In genomic region chr2:127649684-127650040, GRCh38 we compare ENCODE assay signal across 8 cellular contexts. TPM values are rescaled to one million over a fixed set of nuclear protein-coding genes. Genes with fewer than 3 reads are reported as not detected.
DNase-seq lines count a peak whose midpoint lies in the region; ATAC-seq and TF ChIP-seq lines count a peak whose summit lies in the region.

No MANE protein-coding gene starts in this region.

- TF ChIP-seq CTCF in Caco-2 (IDR thresholded peaks at IDR 0.05; ENCODE audit: insufficient read depth in 1 of 2, low read depth in 1 of 2, low read length in 1 of 2, severe bottlenecking in 1 of 2, unreplicated experiment in 1 of 2) (peak; percentile 82 to 86), heart right ventricle (IDR thresholded peaks at IDR 0.05) (peak; percentile 85 to 93 (median 89)), uterus (IDR thresholded peaks at IDR 0.05) (peak; percentile 63 to 81 (median 72))

- intact Hi-C loops in Caco-2 (cut with micrococcal nuclease; ENCODE audit: unreplicated experiment) (loop anchor here (1.0 to 2.0 kb wide), 4 partner anchors 26 to 453 kb away; partner anchors contain the start of genes IWS1 and LIMS2), heart right ventricle (cut with DNase I) (loop anchor here in 5 of 10 donors (1.0 to 10.0 kb wide), 4 partner anchors 45 to 125 kb away; partner anchors contain the start of gene IWS1 (in 1 of the 5)), uterus (cut with DNase I; ENCODE audit: low total_unique reads) (no loop called here)

- POLR2A ChIA-PET in Caco-2 (lab: Charles Lee) (interaction anchor here (1.5 kb wide), 1 partner anchor 123 kb away, joined by 4 read pairs; the partner anchor contains the start of gene IWS1), T-cell (lab: Charles Lee) (no interaction called here)

- H3K27ac ChIP-seq in heart right ventricle (peak overlapping the region; percentile 42 to 95 (median 83)), uterus (peak overlapping the region; percentile 48 to 51)

- H3K36me3 Mint-ChIP-seq in Caco-2 (ENCODE audit: insufficient read depth, unreplicated experiment), result no peaks in the 10 kb centered on the region
- H3K36me3 Mint-ChIP-seq in T-cell, result no peaks in the 10 kb centered on the region

- H3K9me3 Mint-ChIP-seq in Caco-2 (ENCODE audit: unreplicated experiment) (no peaks in the 10 kb centered on the region), T-cell (no peaks in the 10 kb centered on the region)

- H3K27me3 Mint-ChIP-seq in Caco-2 (ENCODE audit: insufficient read depth, unreplicated experiment) (no peaks in the 10 kb centered on the region), T-cell (peaks cover 0 to 3% of the 10 kb centered on the region in 2 donors)

- DNase-seq in Caco-2 (peak; percentile 87 to 90), NCI-H1048 (lab: John Stamatoyannopoulos, UW) (peak; percentile 24), T-cell (peak; percentile 45 to 91 (median 77)), adipocyte (ENCODE audit: low read depth) (peak; percentile 96), heart right ventricle (peak; percentile 76 to 88), putamen (ENCODE audit: low spot score) (peak; percentile 79), uterus (peak; percentile 69 to 85)

- no peaks in the 10 kb centered on the region for H3K27me3 ChIP-seq in Caco-2 (replicated peaks; ENCODE audit: control insufficient read depth, insufficient read depth, low read length)
- H3K27me3 ChIP-seq in adipocyte (replicated peaks; ENCODE audit: control insufficient read depth, insufficient read depth, low read length), result no peaks in the 10 kb centered on the region
- no peaks in the 10 kb centered on the region for H3K27me3 ChIP-seq in heart right ventricle
- H3K27me3 ChIP-seq in uterus, result no peaks in the 10 kb centered on the region

- H3K4me1 ChIP-seq in Caco-2 (peaks cover 11% of the 10 kb centered on the region), adipocyte (ENCODE audit: control insufficient read depth, insufficient read depth, low read length) (peaks cover 14% of the 10 kb centered on the region), heart right ventricle (peaks cover 66 to 98% (median 86%) of the 10 kb centered on the region in 9 donors), uterus (peaks cover 0 to 20% of the 10 kb centered on the region in 2 donors)

- no peak overlapping the region for H3K4me3 Mint-ChIP-seq in Caco-2 (ENCODE audit: unreplicated experiment)
- peak overlapping the region in 2 of 3 donors; percentile 44 to 72 for H3K4me3 Mint-ChIP-seq in T-cell

- H3K4me1 Mint-ChIP-seq in Caco-2 (ENCODE audit: low read depth, unreplicated experiment) (no peaks in the 10 kb centered on the region), T-cell (peaks cover 12 to 28% (median 25%) of the 10 kb centered on the region in 3 donors)

- ATAC-seq in GM21723 (IDR thresholded peaks at IDR 0.05; ENCODE audit: unreplicated experiment), result peak; percentile 78
- peak; percentile 75 to 83 (median 79) for ATAC-seq in T-cell (replicated peaks in 1 of 4)
- ATAC-seq in heart right ventricle, result peak; percentile 0 to 51 (median 31)

- H3K4me3 ChIP-seq in Caco-2 (ENCODE audit: low read depth, low read length) (no peak overlapping the region), adipocyte (ENCODE audit: low read length) (no peak overlapping the region), heart right ventricle (no peak overlapping the region), uterus (no peak overlapping the region)

- H3K27ac Mint-ChIP-seq in Caco-2 (ENCODE audit: unreplicated experiment) (no peak overlapping the region), T-cell (peak overlapping the region; percentile 78 to 91)

- peak overlapping the region; percentile 60 for H3K9ac ChIP-seq in adipocyte (ENCODE audit: low read length)

- H3K36me3 ChIP-seq in Caco-2 (ENCODE audit: control insufficient read depth, insufficient read depth, low read length) (no peaks in the 10 kb centered on the region), adipocyte (ENCODE audit: control insufficient read depth, insufficient read depth, low read length, severe bottlenecking) (peaks cover 3% of the 10 kb centered on the region), heart right ventricle (peaks cover 0 to 47% (median 3%) of the 10 kb centered on the region in 9 donors), uterus (no peaks in the 10 kb centered on the region)

- H3K9me3 ChIP-seq in Caco-2, result no peaks in the 10 kb centered on the region
- H3K9me3 ChIP-seq in adipocyte (ENCODE audit: control insufficient read depth, low read length), result no peaks in the 10 kb centered on the region
- no peaks in the 10 kb centered on the region for H3K9me3 ChIP-seq in heart right ventricle
- no peaks in the 10 kb centered on the region for H3K9me3 ChIP-seq in uterus

- CTCF ChIA-PET in Caco-2 (lab: Charles Lee) (interaction anchor here (0.8 to 2.5 kb wide), 7 partner anchors 11 to 453 kb away, joined by 3 to 43 read pairs (median 4); partner anchors contain the start of gene LIMS2), T-cell (lab: Charles Lee) (interaction anchor here (0.6 to 5.2 kb wide), 5 partner anchors 10 to 157 kb away, joined by 4 to 39 read pairs (median 5); no protein-coding TSS in a partner anchor)

- WGBS in heart right ventricle, 2 donors, result 12 to 19% methylated on average over 7 of the region's 7 CpGs

- TF ChIP-seq POLR2A in uterus (IDR thresholded peaks at IDR 0.05), result no peak

- BruUV-seq in Caco-2 (replicated peaks; lab: Mats Ljungman, UMichigan), result no TSS peak

RNA-seq across cellular contexts. Expression of gene GPR17, which starts 3.7 kb away (rescaled TPM):
- not detected in 2 replicates for total RNA-seq in Caco-2 (2022)
- total RNA-seq in T-cell, result not detected
- total RNA-seq in heart right ventricle, result under 1 TPM in 6 of 10 donors, not detected in 4; 0.22 to 0.59 (median 0.46) TPM
- polyA plus RNA-seq in heart right ventricle, result 10 to 100 TPM in 1 of 2 donors, under 1 TPM in 1; 0.28 to 16.5 TPM
- total RNA-seq in uterus, result under 1 TPM in 1 of 4 donors, not detected in 3; 0.41 TPM

RNA-seq across cellular contexts. Expression of gene LIMS2, which starts 25.7 kb away (rescaled TPM):
- total RNA-seq in Caco-2 (2022), result 9.6 and 10.0 TPM in 2 replicates
- total RNA-seq in T-cell, result 10 to 100 TPM in 3 of 5 donors, 1 to 10 TPM in 2; 8.4 to 14.8 (median 10.3) TPM
- total RNA-seq in heart right ventricle, result 100 to 1,000 TPM; 150 to 285 (median 160) TPM
- polyA plus RNA-seq in heart right ventricle, result 100 to 1,000 TPM; 148 to 687 TPM
- 100 to 1,000 TPM in 1 of 4 donors, 10 to 100 TPM in 3; 15.8 to 298 (median 66.2) TPM for total RNA-seq in uterus

RNA-seq across cellular contexts. Expression of gene SFT2D3, which starts 51.6 kb away (rescaled TPM):
- total RNA-seq in Caco-2 (2022) (12.0 and 12.2 TPM in 2 replicates), T-cell (10 to 100 TPM in 3 of 5 donors, 1 to 10 TPM in 2; 6.1 to 13.9 (median 12.4) TPM), heart right ventricle (1 to 10 TPM; 2.2 to 4.0 (median 3.4) TPM), uterus (10 to 100 TPM in 2 of 4 donors, 1 to 10 TPM in 2; 5.9 to 27.2 (median 11.1) TPM)
- polyA plus RNA-seq in heart right ventricle, result 1 to 10 TPM; 2.8 to 5.6 TPM

Comparison
In these comparisons a context has a peak if more than half of its experiments do, and no peak if none do; other contexts are left out.
1. DNase-seq: peak in every context shown above with its lines; median percentile 96 in adipocyte; 88 in Caco-2; 82 in heart right ventricle; 79 in putamen; 77 in T-cell; 77 in uterus; 24 in NCI-H1048.